1 cellular context compared by ENCODE assay signal in genomic region chr21:45374826-45375455, GRCh38.
TF ChIP-seq lines count a peak whose summit lies in the region.

No MANE protein-coding gene starts in this region.

TF ChIP-seq in HepG2, 621 proteins besides CTCF, POLR2A, EP300 and RAD21 (continued from another document):
- no peak for TF ChIP-seq MYPOP (CRISPR knock-in tag; IDR thresholded peaks at IDR 0.05)
- TF ChIP-seq MYNN (CRISPR knock-in tag; IDR thresholded peaks at IDR 0.05; ENCODE audit: low read depth): no peak
- TF ChIP-seq, protein P1, sequence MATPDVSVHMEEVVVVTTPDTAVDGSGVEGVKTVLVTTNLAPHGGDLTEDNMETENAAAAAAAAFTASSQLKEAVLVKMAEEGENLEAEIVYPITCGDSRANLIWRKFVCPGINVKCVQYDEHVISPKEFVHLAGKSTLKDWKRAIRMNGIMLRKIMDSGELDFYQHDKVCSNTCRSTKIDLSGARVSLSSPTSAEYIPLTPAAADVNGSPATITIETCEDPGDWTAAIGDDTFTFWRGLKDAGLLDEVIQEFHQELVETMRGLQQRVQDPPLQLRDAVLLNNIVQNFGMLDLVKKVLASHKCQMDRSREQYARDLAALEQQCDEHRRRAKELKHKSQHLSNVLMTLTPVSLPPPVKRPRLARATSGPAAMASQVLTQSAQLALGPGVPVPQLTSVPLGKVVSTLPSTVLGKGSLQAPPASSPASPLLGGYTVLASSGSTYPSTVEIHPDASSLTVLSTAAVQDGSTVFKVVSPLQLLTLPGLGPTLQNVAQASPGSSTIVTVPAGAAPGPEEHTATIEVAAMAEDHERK (CRISPR knock-in tag; IDR thresholded peaks at IDR 0.05; ENCODE audit: low read depth): no peak
- no peak for TF ChIP-seq ZNF772 (CRISPR knock-in tag; IDR thresholded peaks at IDR 0.05)
- TF ChIP-seq, protein P2, sequence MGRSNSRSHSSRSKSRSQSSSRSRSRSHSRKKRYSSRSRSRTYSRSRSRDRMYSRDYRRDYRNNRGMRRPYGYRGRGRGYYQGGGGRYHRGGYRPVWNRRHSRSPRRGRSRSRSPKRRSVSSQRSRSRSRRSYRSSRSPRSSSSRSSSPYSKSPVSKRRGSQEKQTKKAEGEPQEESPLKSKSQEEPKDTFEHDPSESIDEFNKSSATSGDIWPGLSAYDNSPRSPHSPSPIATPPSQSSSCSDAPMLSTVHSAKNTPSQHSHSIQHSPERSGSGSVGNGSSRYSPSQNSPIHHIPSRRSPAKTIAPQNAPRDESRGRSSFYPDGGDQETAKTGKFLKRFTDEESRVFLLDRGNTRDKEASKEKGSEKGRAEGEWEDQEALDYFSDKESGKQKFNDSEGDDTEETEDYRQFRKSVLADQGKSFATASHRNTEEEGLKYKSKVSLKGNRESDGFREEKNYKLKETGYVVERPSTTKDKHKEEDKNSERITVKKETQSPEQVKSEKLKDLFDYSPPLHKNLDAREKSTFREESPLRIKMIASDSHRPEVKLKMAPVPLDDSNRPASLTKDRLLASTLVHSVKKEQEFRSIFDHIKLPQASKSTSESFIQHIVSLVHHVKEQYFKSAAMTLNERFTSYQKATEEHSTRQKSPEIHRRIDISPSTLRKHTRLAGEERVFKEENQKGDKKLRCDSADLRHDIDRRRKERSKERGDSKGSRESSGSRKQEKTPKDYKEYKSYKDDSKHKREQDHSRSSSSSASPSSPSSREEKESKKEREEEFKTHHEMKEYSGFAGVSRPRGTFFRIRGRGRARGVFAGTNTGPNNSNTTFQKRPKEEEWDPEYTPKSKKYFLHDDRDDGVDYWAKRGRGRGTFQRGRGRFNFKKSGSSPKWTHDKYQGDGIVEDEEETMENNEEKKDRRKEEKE (IDR thresholded peaks at IDR 0.05): no peak
- TF ChIP-seq POLR2AphosphoS5 (IDR thresholded peaks at IDR 0.05; ENCODE audit: low read depth, low read length): no peak
- TF ChIP-seq ARID2 (CRISPR knock-in tag; IDR thresholded peaks at IDR 0.05; ENCODE audit: borderline replicate concordance): no peak
- TF ChIP-seq, protein P3, sequence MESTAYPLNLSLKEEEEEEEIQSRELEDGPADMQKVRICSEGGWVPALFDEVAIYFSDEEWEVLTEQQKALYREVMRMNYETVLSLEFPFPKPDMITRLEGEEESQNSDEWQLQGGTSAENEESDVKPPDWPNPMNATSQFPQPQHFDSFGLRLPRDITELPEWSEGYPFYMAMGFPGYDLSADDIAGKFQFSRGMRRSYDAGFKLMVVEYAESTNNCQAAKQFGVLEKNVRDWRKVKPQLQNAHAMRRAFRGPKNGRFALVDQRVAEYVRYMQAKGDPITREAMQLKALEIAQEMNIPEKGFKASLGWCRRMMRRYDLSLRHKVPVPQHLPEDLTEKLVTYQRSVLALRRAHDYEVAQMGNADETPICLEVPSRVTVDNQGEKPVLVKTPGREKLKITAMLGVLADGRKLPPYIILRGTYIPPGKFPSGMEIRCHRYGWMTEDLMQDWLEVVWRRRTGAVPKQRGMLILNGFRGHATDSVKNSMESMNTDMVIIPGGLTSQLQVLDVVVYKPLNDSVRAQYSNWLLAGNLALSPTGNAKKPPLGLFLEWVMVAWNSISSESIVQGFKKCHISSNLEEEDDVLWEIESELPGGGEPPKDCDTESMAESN (CRISPR knock-in tag; conservative IDR thresholded peaks at IDR 0.05): no peak
- no peak for TF ChIP-seq ZFAT (CRISPR knock-in tag; conservative IDR thresholded peaks at IDR 0.05)
- TF ChIP-seq, protein P4, sequence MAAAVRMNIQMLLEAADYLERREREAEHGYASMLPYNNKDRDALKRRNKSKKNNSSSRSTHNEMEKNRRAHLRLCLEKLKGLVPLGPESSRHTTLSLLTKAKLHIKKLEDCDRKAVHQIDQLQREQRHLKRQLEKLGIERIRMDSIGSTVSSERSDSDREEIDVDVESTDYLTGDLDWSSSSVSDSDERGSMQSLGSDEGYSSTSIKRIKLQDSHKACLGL (CRISPR knock-in tag; IDR thresholded peaks at IDR 0.05): no peak
- no peak for TF ChIP-seq ZNF296 (CRISPR knock-in tag; conservative IDR thresholded peaks at IDR 0.05)
TF ChIP-seq in HepG2: peak in this region for 0.
